ENCODE assay signal across 9 cellular contexts in the genomic region with DNA sequence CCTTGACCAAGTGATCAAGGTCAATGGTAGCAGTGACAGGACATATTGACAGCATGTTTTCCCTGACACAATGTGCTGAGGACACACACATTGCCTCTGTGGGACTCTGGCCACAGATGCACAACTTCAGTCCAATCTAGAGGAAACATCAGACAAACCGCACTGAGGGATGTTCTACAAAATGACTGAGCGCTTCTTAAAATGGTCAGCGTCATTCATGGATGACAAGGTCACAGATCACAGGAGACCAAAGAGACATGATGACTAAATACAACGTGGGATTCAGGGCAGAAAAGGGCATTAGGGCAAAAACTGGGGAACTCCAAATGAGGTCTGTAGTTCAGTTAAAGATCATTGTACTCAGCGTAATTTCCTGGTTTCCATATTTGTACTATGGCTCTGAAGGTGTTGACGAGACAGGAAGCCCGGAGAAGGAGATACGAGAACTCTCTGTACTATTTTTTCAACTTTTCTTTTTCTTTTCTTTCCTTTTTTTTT. TPM values are rescaled to one million over a fixed set of nuclear protein-coding genes. Genes with fewer than 3 reads are reported as not detected.
DNase-seq lines count a peak whose midpoint lies in the region; ATAC-seq lines count a peak whose summit lies in the region.
"Had no signal": no experiment of that assay in that cellular context is flagged by ENCODE, and none has a peak within 500 bp of the region (broad histone marks: within the 10 kb centered on the region; RNA-seq: fewer than 3 reads in every experiment).

No MANE protein-coding gene starts in this region.

- peak overlapping the region; percentile 75 for H3K4me3 Mint-ChIP-seq in activated CD4-positive, alpha-beta memory T cell treated with anti-CD3 and anti-CD28 coated beads for 36 hours
- H3K4me3 Mint-ChIP-seq: brain had no signal

- H3K4me1 Mint-ChIP-seq in activated CD4-positive, alpha-beta memory T cell treated with anti-CD3 and anti-CD28 coated beads for 36 hours (ENCODE audit: low read depth): peaks cover 81% of the 10 kb centered on the region

- intact Hi-C loops in activated CD4-positive, alpha-beta memory T cell treated with anti-CD3 and anti-CD28 coated beads for 36 hours (cut with micrococcal nuclease): loop anchor here (1.0 to 5.0 kb wide), 8 partner anchors 8 to 274 kb away; a partner anchor contains a TSS
- intact Hi-C loops in sciatic nerve (cut with DNase I): no loop called here

- CTCF ChIA-PET in activated CD4-positive, alpha-beta memory T cell treated with anti-CD3 and anti-CD28 coated beads for 36 hours (lab: Charles Lee): interaction anchor here (1.4 kb wide), 1 partner anchor 44 kb away, joined by 4 read pairs; no protein-coding TSS in a partner anchor

- no peaks in the 10 kb centered on the region for H3K9me3 Mint-ChIP-seq in activated CD4-positive, alpha-beta memory T cell treated with anti-CD3 and anti-CD28 coated beads for 36 hours
- H3K9me3 Mint-ChIP-seq: brain had no signal

- peaks cover 36% of the 10 kb centered on the region for H3K36me3 Mint-ChIP-seq in activated CD4-positive, alpha-beta memory T cell treated with anti-CD3 and anti-CD28 coated beads for 36 hours

- no peaks in the 10 kb centered on the region for H3K27me3 Mint-ChIP-seq in activated CD4-positive, alpha-beta memory T cell treated with anti-CD3 and anti-CD28 coated beads for 36 hours
- H3K27me3 Mint-ChIP-seq: brain had no signal

- peak; percentile 74 for DNase-seq in activated CD4-positive, alpha-beta memory T cell treated with anti-CD3 and anti-CD28 coated beads for 36 hours
- peak; percentile 40 to 61 for DNase-seq in stimulated activated CD4-positive, alpha-beta T cell treated with anti-CD3 and anti-CD28 coated beads, Interleukin-15, amount 100 ng/mL, for 48 hours (ENCODE audit: low read depth in 2 of 2)
- no peak for DNase-seq in sciatic nerve (ENCODE audit: low spot score)
- DNase-seq in middle frontal gyrus (ENCODE audit: extremely low spot score, low spot score): no peak
- no peak for DNase-seq in DMS 273 treated with DMSO at 0.1 percent for 48 hours (lab: John Stamatoyannopoulos, UW)

- peak overlapping the region; percentile 100 for H3K27ac Mint-ChIP-seq in activated CD4-positive, alpha-beta memory T cell treated with anti-CD3 and anti-CD28 coated beads for 36 hours

- peak; percentile 58 for ATAC-seq in GM19023 (IDR thresholded peaks at IDR 0.05; ENCODE audit: unreplicated experiment)
- peak; percentile 66 for ATAC-seq in HG03108 (IDR thresholded peaks at IDR 0.05; ENCODE audit: unreplicated experiment)
- no peak for ATAC-seq in sciatic nerve
- no peak for ATAC-seq in HG03025 (IDR thresholded peaks at IDR 0.05; ENCODE audit: low FRiP score, unreplicated experiment)

- POLR2A ChIA-PET in activated CD4-positive, alpha-beta memory T cell treated with anti-CD3 and anti-CD28 coated beads for 36 hours (lab: Charles Lee): interaction anchor here (0.6 to 2.0 kb wide), 4 partner anchors 8 to 64 kb away, joined by 3 to 13 read pairs (median 5); no protein-coding TSS in a partner anchor

RNA-seq across cellular contexts. Expression of a gene that starts 20.6 kb away (rescaled TPM):
- total RNA-seq in activated CD4-positive, alpha-beta memory T cell treated with anti-CD3 and anti-CD28 coated beads for 36 hours: 10 to 100 TPM; 44.9 to 45.7 TPM
- total RNA-seq in sciatic nerve: 5.1 TPM

RNA-seq across cellular contexts. Expression of a gene that starts 30.2 kb away (rescaled TPM):
- 10 to 100 TPM; 32.5 to 33.1 TPM for total RNA-seq in activated CD4-positive, alpha-beta memory T cell treated with anti-CD3 and anti-CD28 coated beads for 36 hours
- total RNA-seq in sciatic nerve: 11.0 TPM

RNA-seq across cellular contexts. Expression of a gene that starts 45.6 kb away (rescaled TPM):
- 10 to 100 TPM; 78.6 to 79.4 TPM for total RNA-seq in activated CD4-positive, alpha-beta memory T cell treated with anti-CD3 and anti-CD28 coated beads for 36 hours
- 16.2 TPM for total RNA-seq in sciatic nerve

RNA-seq across cellular contexts. Expression of a gene that starts 59.8 kb away (rescaled TPM):
- under 1 TPM; 0.44 to 0.50 TPM for total RNA-seq in activated CD4-positive, alpha-beta memory T cell treated with anti-CD3 and anti-CD28 coated beads for 36 hours
- 0.27 TPM for total RNA-seq in sciatic nerve

Comparison
In these comparisons a context has a peak if more than half of its experiments do, and no peak if none do; other contexts are left out.
1. ATAC-seq: peak in GM19023 (single experiment) and HG03108 (single experiment); none in sciatic nerve (single experiment) and HG03025 (single experiment).
2. DNase-seq: peak in activated CD4-positive, alpha-beta memory T cell treated with anti-CD3 and anti-CD28 coated beads for 36 hours (single experiment) and stimulated activated CD4-positive, alpha-beta T cell treated with anti-CD3 and anti-CD28 coated beads, Interleukin-15, amount 100 ng/mL, for 48 hours (2 of 2); none in sciatic nerve (single experiment), middle frontal gyrus (single experiment) and DMS 273 treated with DMSO at 0.1 percent for 48 hours (single experiment).